8 cellular contexts compared by ENCODE assay signal in genomic region chr9:19232117-19232829, GRCh38. TPM values are rescaled to one million over a fixed set of nuclear protein-coding genes. Genes with fewer than 3 reads are reported as not detected.
DNase-seq lines count a peak whose midpoint lies in the region; ATAC-seq and TF ChIP-seq lines count a peak whose summit lies in the region.

No MANE protein-coding gene starts in this region.

- in situ Hi-C loops in Caki2 (cut with HindIII; ENCODE audit: low pct_unique_long_range_greater_than_20kb, low sequenced_read_pairs), result no loop called here

- H3K4me3 Mint-ChIP-seq in endodermal cell, result no peak overlapping the region

- H3K27ac Mint-ChIP-seq in endodermal cell, result no peak overlapping the region

- no peaks in the 10 kb centered on the region for H3K27me3 Mint-ChIP-seq in endodermal cell (ENCODE audit: insufficient read depth)

- no peaks in the 10 kb centered on the region for H3K9me3 ChIP-seq in endodermal cell (ENCODE audit: control insufficient read depth, low read length)
- H3K9me3 ChIP-seq in neutrophil, result no peaks in the 10 kb centered on the region

- H3K36me3 ChIP-seq in endodermal cell (ENCODE audit: control insufficient read depth, insufficient read depth, low read length) (no peaks in the 10 kb centered on the region), neutrophil (no peaks in the 10 kb centered on the region)

- peak overlapping the region; percentile 82 for H3K4me3 ChIP-seq in NB4 (ENCODE audit: low read depth, low read length)
- peak overlapping the region; percentile 82 for H3K4me3 ChIP-seq in endodermal cell (ENCODE audit: low read length)
- peak overlapping the region; percentile 78 to 80 for H3K4me3 ChIP-seq in neutrophil (ENCODE audit: low read depth in 1 of 2, low read length in 1 of 2)

- WGBS in endodermal cell (ENCODE audit: insufficient coverage in 1 of 2, insufficient read length in 1 of 2), 2 experiments, result 35 to 49% methylated on average over 7 to 9 of the region's 9 CpGs

- peak overlapping the region; percentile 82 for H3K9ac ChIP-seq in endodermal cell (ENCODE audit: extremely low read depth, low read length, poor library complexity, severe bottlenecking)

- H3K27ac ChIP-seq in endodermal cell (ENCODE audit: low read depth, low read length), result no peak overlapping the region
- H3K27ac ChIP-seq in neutrophil, result no peak overlapping the region

- TF ChIP-seq CTCF in NB4 (IDR thresholded peaks at IDR 0.05; ENCODE audit: low read depth, low read length) (no peak), endodermal cell (conservative IDR thresholded peaks at IDR 0.05) (no peak), neutrophil (IDR thresholded peaks at IDR 0.05) (no peak)

- no peak for ATAC-seq in HG02610 (IDR thresholded peaks at IDR 0.05; ENCODE audit: unreplicated experiment)
- ATAC-seq in GM18861 (IDR thresholded peaks at IDR 0.05; ENCODE audit: unreplicated experiment), result no peak
- no peak for ATAC-seq in esophagus mucosa

- H3K4me1 Mint-ChIP-seq in endodermal cell, result no peaks in the 10 kb centered on the region

- no peaks in the 10 kb centered on the region for H3K9me3 Mint-ChIP-seq in endodermal cell

- H3K27me3 ChIP-seq in endodermal cell (ENCODE audit: control insufficient read depth, insufficient read depth, low read length, poor library complexity, severe bottlenecking), result no peaks in the 10 kb centered on the region
- H3K27me3 ChIP-seq in neutrophil, result no peaks in the 10 kb centered on the region

- H3K36me3 Mint-ChIP-seq in endodermal cell (ENCODE audit: low read depth), result no peaks in the 10 kb centered on the region

- DNase-seq in Caki2 (ENCODE audit: low read depth), result peak; percentile 32
- peak; percentile 44 for DNase-seq in NB4 (ENCODE audit: low read depth)
- no peak for DNase-seq in endodermal cell
- no peak for DNase-seq in NOMO-1 treated with DMSO at 0.1 percent for 48 hours (lab: John Stamatoyannopoulos, UW; ENCODE audit: unreplicated experiment)

- no peak for TF ChIP-seq POLR2A in NB4 (IDR thresholded peaks at IDR 0.05; ENCODE audit: extremely low read depth, insufficient read length)

- H3K4me1 ChIP-seq in endodermal cell (ENCODE audit: control insufficient read depth, insufficient read depth, low read length) (peaks cover 4% of the 10 kb centered on the region), neutrophil (ENCODE audit: control insufficient read depth in 1 of 2, insufficient read depth in 1 of 2, low read depth in 1 of 2, low read length in 1 of 2) (peaks cover 21 to 25% of the 10 kb centered on the region in 2 experiments)

RNA-seq across cellular contexts. Expression of gene DENND4C, which starts 1.8 kb away (rescaled TPM):
- 22.6 and 26.6 TPM in 2 replicates for total RNA-seq in Caki2 (2014; rRNA removed; shearing (Covaris generic); ENCODE audit: low replicate concordance)
- total RNA-seq in endodermal cell (10 to 100 TPM; 25.4 to 27.2 TPM), esophagus mucosa (31.6 TPM)
- 18.5 TPM for polyA plus RNA-seq in endodermal cell (2013, experiment 1 of 2)
- 19.5 TPM for polyA plus RNA-seq in endodermal cell (2013, experiment 2 of 2)

Comparison
In these comparisons a context has a peak if more than half of its experiments do, and no peak if none do; other contexts are left out.
1. DNase-seq: peak in Caki2 (single experiment) and NB4 (single experiment); none in endodermal cell (single experiment) and NOMO-1 treated with DMSO at 0.1 percent for 48 hours (single experiment).
2. Peak in every context shown above with its lines, with median percentiles within 50 percentile points of each other: H3K4me3 ChIP-seq.